In the genomic region with DNA sequence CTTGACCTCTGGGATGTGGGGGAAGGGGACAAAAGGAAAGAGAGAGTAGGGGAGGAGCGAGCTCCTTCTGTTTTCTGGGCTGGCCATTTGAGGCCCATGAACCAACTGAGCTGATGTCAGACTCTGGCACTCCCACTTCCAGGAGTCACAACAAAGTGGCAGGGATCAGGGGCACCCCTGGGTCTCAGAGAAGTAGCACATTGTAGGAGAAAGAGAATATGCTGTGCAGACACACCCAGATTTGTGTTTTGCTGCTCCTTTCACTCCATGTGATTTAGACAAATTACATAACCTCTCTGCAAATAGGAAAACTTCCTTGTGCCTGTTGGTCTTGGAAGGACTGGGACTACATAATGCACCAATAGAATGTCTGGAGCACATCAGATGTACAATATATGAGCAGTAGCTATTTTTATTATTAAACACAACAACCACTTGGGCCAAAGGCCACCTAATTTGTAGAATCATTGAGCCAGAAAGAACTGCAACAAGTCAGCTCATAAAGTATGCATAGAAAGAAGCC, we compare ENCODE assay signal across 10 cellular contexts.
A peak's percentile ranks its signal among the peaks of the same experiment; 100 is the strongest.
DNase-seq lines count a peak whose midpoint lies in the region; ATAC-seq and TF ChIP-seq lines count a peak whose summit lies in the region.
"Had no signal": no experiment of that assay in that cellular context is flagged by ENCODE, and none has a peak within 500 bp of the region (broad histone marks: within the 10 kb centered on the region; RNA-seq: fewer than 3 reads in every experiment).

No MANE protein-coding gene starts in this region.

- DNase-seq in SJCRH30 (peak in 1 of 2 experiments; percentile 55), nephron progenitor cell (no peak), ureter (ENCODE audit: low spot score) (peak; percentile 49), KBM-7 (no peak)
- DNase-seq in activated CD4-positive, alpha-beta T cell treated with anti-CD3 and anti-CD28 coated beads for 48 hours = no peak
- DNase-seq in activated T-cell treated with anti-CD3 and anti-CD28 coated beads, Interleukin-2, amount 50 U/mL, for 1 hour = no peak
- DNase-seq: MM.1S, NCI-H774, T-cell had no signal

- peaks cover 70% of the 10 kb centered on the region for H3K36me3 Mint-ChIP-seq in nephron progenitor cell (ENCODE audit: low read depth)

- H3K4me3 ChIP-seq in SJCRH30 (no peak overlapping the region), gastroesophageal sphincter (no peak overlapping the region)

- peaks cover 3% of the 10 kb centered on the region for H3K27me3 Mint-ChIP-seq in nephron progenitor cell (ENCODE audit: low read depth, poor library complexity)
- H3K27me3 Mint-ChIP-seq: T-cell had no signal

- TF ChIP-seq CTCF in gastroesophageal sphincter (IDR thresholded peaks at IDR 0.05) (no peak), nephron progenitor cell (IDR thresholded peaks at IDR 0.05) (no peak)

- peaks cover 71% of the 10 kb centered on the region for H3K9me3 Mint-ChIP-seq in nephron progenitor cell

- H3K27ac ChIP-seq in SJCRH30 = peak overlapping the region; percentile 9; the same call in 1 of the 2 replicates
- peak overlapping the region in 3 of 4 donors; percentile 40 to 85 (median 42) for H3K27ac ChIP-seq in gastroesophageal sphincter

- H3K4me3 Mint-ChIP-seq in nephron progenitor cell = peak overlapping the region; percentile 36
- H3K4me3 Mint-ChIP-seq: T-cell had no signal

- peaks cover 48% of the 10 kb centered on the region for H3K4me1 Mint-ChIP-seq in nephron progenitor cell

- 88 to 100% methylated on average over 1 of the region's 1 CpG for WGBS in gastroesophageal sphincter (ENCODE audit: low coverage in 1 of 2), 2 donors

- H3K36me3 ChIP-seq in SJCRH30 (no peaks in the 10 kb centered on the region), gastroesophageal sphincter (no peaks in the 10 kb centered on the region)

- in situ Hi-C loops in KBM-7 (cut with MboI; ENCODE audit: low pct_unique_long_range_greater_than_20kb, low sequenced_read_pairs) = no loop called here

- H3K27ac Mint-ChIP-seq in nephron progenitor cell = peak overlapping the region; percentile 97
- H3K27ac Mint-ChIP-seq: T-cell had no signal

- no peak for TF ChIP-seq EP300 in gastroesophageal sphincter (IDR thresholded peaks at IDR 0.05)

- H3K4me1 ChIP-seq in SJCRH30 (peaks cover 31% of the 10 kb centered on the region), gastroesophageal sphincter (peaks cover 16 to 50% (median 25%) of the 10 kb centered on the region in 3 donors)

- 0 out of 2 replicates have a peak, but pooled peaks cover 8% of the 10 kb centered on the region for H3K9me3 ChIP-seq in SJCRH30 (replicated peaks)
- peaks cover 0 to 24% (median 0%) of the 10 kb centered on the region in 3 donors for H3K9me3 ChIP-seq in gastroesophageal sphincter

- peak; percentile 29 for ATAC-seq in gastroesophageal sphincter
- ATAC-seq: T-cell had no signal

- no peak for TF ChIP-seq POLR2A in gastroesophageal sphincter (IDR thresholded peaks at IDR 0.05)

- H3K27me3 ChIP-seq in SJCRH30 (no peaks in the 10 kb centered on the region), gastroesophageal sphincter (no peaks in the 10 kb centered on the region)
